17 cellular contexts compared by ENCODE assay signal in the genomic region with DNA sequence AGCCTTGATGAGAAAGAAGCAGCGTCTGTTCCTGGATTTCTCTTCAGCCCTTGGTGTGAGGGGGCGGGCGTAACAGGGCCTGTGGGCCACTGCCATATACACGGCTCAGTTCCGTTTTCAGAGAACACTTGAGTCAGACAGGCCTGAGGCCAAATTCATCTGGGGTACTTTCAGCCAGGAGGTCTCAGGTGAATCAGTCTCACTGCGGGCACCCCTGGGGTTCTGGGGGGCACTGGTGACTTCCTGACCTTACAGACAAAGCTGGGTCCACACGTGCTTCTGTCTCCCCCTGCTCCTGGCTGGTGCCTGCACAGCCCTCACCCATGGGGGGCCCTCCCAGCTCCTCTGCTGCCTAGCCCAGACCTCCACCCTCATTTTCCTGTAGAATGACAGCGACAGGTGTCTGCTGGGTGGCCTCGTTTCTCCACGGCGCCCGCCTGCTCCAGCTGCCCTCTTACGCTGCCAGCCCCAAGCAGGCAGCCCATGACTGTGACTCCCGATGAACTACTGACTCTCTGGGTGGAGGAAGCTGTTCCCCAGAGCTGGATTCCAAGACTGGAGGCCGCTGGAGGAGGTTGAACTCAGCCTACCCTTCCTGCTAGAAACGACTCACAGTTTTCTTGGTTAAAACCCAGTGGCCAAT.
DNase-seq lines count a peak whose midpoint lies in the region; ATAC-seq and TF ChIP-seq lines count a peak whose summit lies in the region.
"Had no signal": no experiment of that assay in that cellular context is flagged by ENCODE, and none has a peak within 500 bp of the region (broad histone marks: within the 10 kb centered on the region; RNA-seq: fewer than 3 reads in every experiment).

No MANE protein-coding gene starts in this region.

- H3K27ac ChIP-seq in body of pancreas (no peak overlapping the region), lung (ENCODE audit: low read depth in 1 of 2, low read length in 1 of 2) (no peak overlapping the region), colonic mucosa (no peak overlapping the region)

- intact Hi-C loops in cardiac septum (cut with DNase I) = no loop called here
- intact Hi-C loops in Right ventricle myocardium superior (cut with DNase I) = no loop called here
- intact Hi-C loops in body of pancreas (cut with DNase I) = no loop called here
- intact Hi-C loops in colonic mucosa (cut with DNase I) = no loop called here

- TF ChIP-seq POLR2A in body of pancreas (IDR thresholded peaks at IDR 0.05) = no peak

- no peak for TF ChIP-seq CTCF in body of pancreas (IDR thresholded peaks at IDR 0.05)
- TF ChIP-seq CTCF in lung (IDR thresholded peaks at IDR 0.05; ENCODE audit: control extremely low read depth, extremely low read depth) = no peak
- no peak for TF ChIP-seq CTCF in colonic mucosa (IDR thresholded peaks at IDR 0.05)

- no peak for ATAC-seq in Right ventricle myocardium superior (ENCODE audit: poor library complexity)
- ATAC-seq in body of pancreas = peak; percentile 15
- no peak for ATAC-seq in lung (ENCODE audit: insufficient read depth, low FRiP score)
- no peak for ATAC-seq in GM21737 (IDR thresholded peaks at IDR 0.05; ENCODE audit: unreplicated experiment)
- ATAC-seq: GM12878, HepG2 had no signal

- H3K27me3 ChIP-seq in body of pancreas = no peaks in the 10 kb centered on the region
- H3K27me3 ChIP-seq in lung (ENCODE audit: control insufficient read depth, insufficient read depth) = no peaks in the 10 kb centered on the region
- no peaks in the 10 kb centered on the region for H3K27me3 ChIP-seq in colonic mucosa

- H3K4me3 ChIP-seq in body of pancreas (no peak overlapping the region), lung (no peak overlapping the region), colonic mucosa (no peak overlapping the region)
- H3K4me3 ChIP-seq: GM12878 had no signal

- H3K9ac ChIP-seq in colonic mucosa (ENCODE audit: low read depth in 2 of 2, low read length in 2 of 2) = no peak overlapping the region

- DNase-seq in cardiac septum (ENCODE audit: low spot score) (peak; percentile 61), Right ventricle myocardium superior (no peak), body of pancreas (no peak), lung (ENCODE audit: low spot score) (peak; percentile 21), amygdala (lab: John Stamatoyannopoulos, UW) (no peak), colonic mucosa (no peak)
- DNase-seq: 8988T; AML-193; C1 segment of cervical spinal cord; Calu3; CD4-positive, alpha-beta T cell; DMS 273 treated with DMSO at 0.1 percent for 48 hours; HCEC 1CT; HFFc6 had no signal

- H3K4me1 ChIP-seq in body of pancreas (no peaks in the 10 kb centered on the region), lung (ENCODE audit: control insufficient read depth in 2 of 2, insufficient read depth in 2 of 2, low read length in 2 of 2) (no peaks in the 10 kb centered on the region), colonic mucosa (no peaks in the 10 kb centered on the region)

- H3K36me3 ChIP-seq in body of pancreas (replicated peaks in 1 of 2; ENCODE audit: insufficient read depth in 1 of 2, low read depth in 2 of 2) (no peaks in the 10 kb centered on the region), lung (ENCODE audit: control insufficient read depth in 2 of 2, insufficient read depth in 2 of 2, low read length in 2 of 2) (no peaks in the 10 kb centered on the region), colonic mucosa (no peaks in the 10 kb centered on the region)

- 68 to 71% methylated on average over 11 to 16 of the region's 16 CpGs for WGBS in body of pancreas, 2 donors
- WGBS in lung, 2 donors = 76 to 86% methylated on average over 15 to 16 of the region's 16 CpGs

- H3K9me3 ChIP-seq in body of pancreas (no peaks in the 10 kb centered on the region), lung (ENCODE audit: control insufficient read depth in 2 of 2, insufficient read depth in 1 of 2, low read length in 1 of 2) (no peaks in the 10 kb centered on the region), colonic mucosa (no peaks in the 10 kb centered on the region)

Comparison
In these comparisons a context has a peak if more than half of its experiments do, and no peak if none do; other contexts are left out.
1. DNase-seq: peak in cardiac septum (single experiment) and lung (single experiment); none in Right ventricle myocardium superior (single experiment), body of pancreas (0 of 4), amygdala (0 of 56) and colonic mucosa (single experiment).